14 cellular contexts compared by ENCODE assay signal in genomic region chr2:159292157-159292556, GRCh38. TPM values are rescaled to one million over a fixed set of nuclear protein-coding genes. Genes with fewer than 3 reads are reported as not detected.
DNase-seq lines count a peak whose midpoint lies in the region; ATAC-seq and TF ChIP-seq lines count a peak whose summit lies in the region.
"Had no signal": no experiment of that assay in that cellular context is flagged by ENCODE, and none has a peak within 500 bp of the region (broad histone marks: within the 10 kb centered on the region; RNA-seq: fewer than 3 reads in every experiment).

No MANE protein-coding gene starts in this region.

- no peak overlapping the region for H3K4ac ChIP-seq in H9 (ENCODE audit: low read depth, low read length)
- H3K4ac ChIP-seq in mesendoderm (ENCODE audit: low read depth, low read length): no peak overlapping the region

- POLR2A ChIA-PET in WTC11 (lab: Charles Lee): no interaction called here

- H3K4me3 ChIP-seq in mesendoderm (ENCODE audit: low read length): no peak overlapping the region

- no peaks in the 10 kb centered on the region for H3K9me3 ChIP-seq in H9 (ENCODE audit: control insufficient read depth, low read depth, low read length)

- no peak overlapping the region for H3T11ph ChIP-seq in H9 (ENCODE audit: low read length)

- H3K27ac ChIP-seq in H9 (ENCODE audit: insufficient read length, low read depth, low read length) (no peak overlapping the region), mesendoderm (ENCODE audit: low read depth, low read length) (no peak overlapping the region)

- no peak overlapping the region for H2BK15ac ChIP-seq in H9 (ENCODE audit: low read depth, low read length)
- no peak overlapping the region for H2BK15ac ChIP-seq in mesendoderm (replicated peaks; ENCODE audit: low read depth)

- no CpG with 5 or more reads among the region's 6 CpGs for WGBS in H9 (ENCODE audit: extremely low coverage, insufficient read length, low lambda C conversion rate)
- no CpG with 5 or more reads among the region's 6 CpGs for WGBS in mesendoderm (ENCODE audit: extremely low coverage, insufficient coverage, low lambda C conversion rate)

- H3K27me3 Mint-ChIP-seq in H9 (ENCODE audit: low read depth) (no peaks in the 10 kb centered on the region), WTC11 (ENCODE audit: low read depth) (no peaks in the 10 kb centered on the region; the same call in 1 of the 2 replicates)

- H3K23me2 ChIP-seq in H9 (ENCODE audit: insufficient read length, low read depth, low read length, poor library complexity, severe bottlenecking): no peaks in the 10 kb centered on the region

- H3K4me1 ChIP-seq in H9 (ENCODE audit: insufficient read depth, low read length): no peaks in the 10 kb centered on the region
- H3K4me1 ChIP-seq in mesendoderm (ENCODE audit: control insufficient read depth, low read depth, low read length): no peaks in the 10 kb centered on the region

- H3K18ac ChIP-seq in H9 (ENCODE audit: insufficient read length, low read depth, low read length) (no peak overlapping the region), mesendoderm (ENCODE audit: low read length) (no peak overlapping the region)

- DNase-seq in CMK (ENCODE audit: low read depth) (peak; percentile 9), H9 (peak; percentile 46), WTC11 (ENCODE audit: low spot score) (no peak), mesendoderm (peak; percentile 50), glomerular visceral epithelial cell (ENCODE audit: extremely low spot score) (no peak), NCI-H1417 (lab: John Stamatoyannopoulos, UW) (no peak)
- DNase-seq: DMS79 treated with DMSO at 0.1 percent for 48 hours, GF-D8, Kasumi-1, NCI-H1417 treated with DMSO at 0.1 percent for 48 hours, NCI-H2081, NCI-H524 had no signal

- H3K4me1 Mint-ChIP-seq in H9 (peaks cover 7 to 11% of the 10 kb centered on the region in 2 experiments), WTC11 (peaks cover 14% of the 10 kb centered on the region)

- no peaks in the 10 kb centered on the region for H4K20me1 ChIP-seq in H9 (ENCODE audit: control insufficient read depth, insufficient read depth, insufficient read length)

- no peaks in the 10 kb centered on the region for H3K36me3 ChIP-seq in mesendoderm (ENCODE audit: control insufficient read depth, insufficient read depth, low read length)

- H3K23ac ChIP-seq in H9 (ENCODE audit: insufficient read length, low read depth, low read length) (no peak overlapping the region), mesendoderm (ENCODE audit: low read length) (no peak overlapping the region)

- ATAC-seq in WTC11 (peak; percentile 92), GM21528 (IDR thresholded peaks at IDR 0.05; ENCODE audit: low FRiP score, unreplicated experiment) (no peak)

- H2BK5ac ChIP-seq in H9 (ENCODE audit: insufficient read length, low read length) (no peak overlapping the region), mesendoderm (ENCODE audit: low read length) (no peak overlapping the region)

- TF ChIP-seq CTCF in H9 (conservative IDR thresholded peaks at IDR 0.05) (no peak), WTC11 (IDR thresholded peaks at IDR 0.05) (no peak)

- no peaks in the 10 kb centered on the region for H3K36me3 Mint-ChIP-seq in H9 (ENCODE audit: insufficient read depth in 1 of 3, low read depth in 3 of 3)
- H3K36me3 Mint-ChIP-seq in WTC11: no peaks in the 10 kb centered on the region
- H3K36me3 Mint-ChIP-seq: CD14-positive monocyte had no signal

- H4K8ac ChIP-seq in H9 (replicated peaks; ENCODE audit: insufficient read length, low read depth, low read length) (no peak overlapping the region), mesendoderm (ENCODE audit: low read depth, low read length) (no peak overlapping the region)

- no peak overlapping the region for H4K91ac ChIP-seq in H9 (ENCODE audit: insufficient read length, low read depth, low read length)

- no peak overlapping the region for H2AFZ ChIP-seq in H9 (ENCODE audit: low read length)

- no peaks in the 10 kb centered on the region for H3K79me1 ChIP-seq in H9 (ENCODE audit: insufficient read depth, low read depth, low read length, poor library complexity, severe bottlenecking)
- H3K79me1 ChIP-seq in mesendoderm (ENCODE audit: low read length): no peaks in the 10 kb centered on the region

- H4K5ac ChIP-seq in H9 (ENCODE audit: insufficient read length, low read depth, low read length): no peak overlapping the region
- H4K5ac ChIP-seq in mesendoderm (ENCODE audit: low read length): no peak overlapping the region

- H3K27ac Mint-ChIP-seq in H9: no peak overlapping the region
- no peak overlapping the region for H3K27ac Mint-ChIP-seq in WTC11
- H3K27ac Mint-ChIP-seq: CD14-positive monocyte had no signal

- H3K56ac ChIP-seq in H9 (ENCODE audit: insufficient read length, low read depth, low read length): no peak overlapping the region
- H3K56ac ChIP-seq in mesendoderm (ENCODE audit: low read length): no peak overlapping the region

- H3K4me2 ChIP-seq in H9 (ENCODE audit: insufficient read depth, insufficient read length, low read length): no peak overlapping the region
- H3K4me2 ChIP-seq in mesendoderm (ENCODE audit: low read length): no peak overlapping the region

- H3K4me3 Mint-ChIP-seq in H9 (no peak overlapping the region), WTC11 (no peak overlapping the region)
- H3K4me3 Mint-ChIP-seq: CD14-positive monocyte had no signal

- CTCF ChIA-PET in WTC11 (lab: Charles Lee): no interaction called here

- no peak overlapping the region for H2BK12ac ChIP-seq in H9 (ENCODE audit: insufficient read length, low read depth, low read length)

- H3K14ac ChIP-seq in H9 (ENCODE audit: insufficient read depth, low read length): no peak overlapping the region

- H3K9me3 Mint-ChIP-seq in H9 (no peaks in the 10 kb centered on the region), WTC11 (no peaks in the 10 kb centered on the region)

- no peak overlapping the region for H2BK20ac ChIP-seq in H9 (ENCODE audit: low read depth, low read length, poor library complexity, severe bottlenecking)

- no peak overlapping the region for H2BK120ac ChIP-seq in H9 (ENCODE audit: low read depth, low read length, poor library complexity, severe bottlenecking)
- H2BK120ac ChIP-seq in mesendoderm (ENCODE audit: low read depth, low read length): no peak overlapping the region

- H3K27me3 ChIP-seq in H9 (ENCODE audit: insufficient read depth, low read length): no peaks in the 10 kb centered on the region
- H3K27me3 ChIP-seq in mesendoderm (ENCODE audit: insufficient read depth, low read length, poor library complexity): no peaks in the 10 kb centered on the region

- no peaks in the 10 kb centered on the region for H3K79me2 ChIP-seq in H9 (ENCODE audit: insufficient read depth, low read length)
- H3K79me2 ChIP-seq in mesendoderm (ENCODE audit: control insufficient read depth, insufficient read depth, low read length): no peaks in the 10 kb centered on the region

- H3K9ac ChIP-seq in H9 (ENCODE audit: extremely low read depth, insufficient read length, low read length): no peak overlapping the region
- H3K9ac ChIP-seq in mesendoderm (ENCODE audit: low read length): no peak overlapping the region

- H2AK5ac ChIP-seq in H9 (ENCODE audit: insufficient read length, low read length) (no peak overlapping the region), mesendoderm (ENCODE audit: low read length) (no peak overlapping the region)

TF ChIP-seq in WTC11, 78 proteins besides CTCF, POLR2A, EP300 and RAD21 (continues in another document):
- no peak for TF ChIP-seq CBFB (CRISPR knock-in tag; IDR thresholded peaks at IDR 0.05; ENCODE audit: low read depth)
- no peak for TF ChIP-seq TEAD4 (CRISPR knock-in tag; IDR thresholded peaks at IDR 0.05)
- no peak for TF ChIP-seq NR3C1 (CRISPR knock-in tag; conservative IDR thresholded peaks at IDR 0.05; ENCODE audit: low read depth)
- TF ChIP-seq ZNF396 (CRISPR knock-in tag; IDR thresholded peaks at IDR 0.05; ENCODE audit: borderline replicate concordance): no peak
- TF ChIP-seq GABPB1 (CRISPR knock-in tag; IDR thresholded peaks at IDR 0.05): no peak
- no peak for TF ChIP-seq NFYB (CRISPR knock-in tag; conservative IDR thresholded peaks at IDR 0.05; ENCODE audit: low read depth)
- TF ChIP-seq ETV6 (CRISPR knock-in tag; IDR thresholded peaks at IDR 0.05): no peak
- TF ChIP-seq ZNF671 (CRISPR knock-in tag; IDR thresholded peaks at IDR 0.05): no peak
- no peak for TF ChIP-seq ERG (CRISPR knock-in tag; IDR thresholded peaks at IDR 0.05)
- no peak for TF ChIP-seq CREM (CRISPR knock-in tag; IDR thresholded peaks at IDR 0.05)
- no peak for TF ChIP-seq PRRX2 (CRISPR knock-in tag; IDR thresholded peaks at IDR 0.05)
- no peak for TF ChIP-seq ELF4 (CRISPR knock-in tag; IDR thresholded peaks at IDR 0.05; ENCODE audit: low read depth)
- TF ChIP-seq RORB (CRISPR knock-in tag; IDR thresholded peaks at IDR 0.05): no peak
- TF ChIP-seq ATF6 (CRISPR knock-in tag; IDR thresholded peaks at IDR 0.05): no peak
- no peak for TF ChIP-seq OVOL2 (CRISPR knock-in tag; IDR thresholded peaks at IDR 0.05; ENCODE audit: borderline replicate concordance)

RNA-seq across cellular contexts. Expression of gene WDSUB1, which starts 5.7 kb away (rescaled TPM):
- 5.5 and 6.2 TPM in 2 replicates for total RNA-seq in H9 (2021)
- 5.8 to 11.2 TPM (median 8.5 TPM) in 3 replicates for total RNA-seq in WTC11 (2021)
- polyA plus RNA-seq in mesendoderm (2013, experiment 1 of 2): 4.6 TPM
- 5.2 TPM for polyA plus RNA-seq in mesendoderm (2013, experiment 2 of 2)

Comparison
In these comparisons a context has a peak if more than half of its experiments do, and no peak if none do; other contexts are left out.
1. DNase-seq: peak in CMK (single experiment), H9 (single experiment) and mesendoderm (single experiment); none in WTC11 (single experiment), glomerular visceral epithelial cell (single experiment) and NCI-H1417 (0 of 3).